1 cellular context compared by ENCODE assay signal in the genomic region with DNA sequence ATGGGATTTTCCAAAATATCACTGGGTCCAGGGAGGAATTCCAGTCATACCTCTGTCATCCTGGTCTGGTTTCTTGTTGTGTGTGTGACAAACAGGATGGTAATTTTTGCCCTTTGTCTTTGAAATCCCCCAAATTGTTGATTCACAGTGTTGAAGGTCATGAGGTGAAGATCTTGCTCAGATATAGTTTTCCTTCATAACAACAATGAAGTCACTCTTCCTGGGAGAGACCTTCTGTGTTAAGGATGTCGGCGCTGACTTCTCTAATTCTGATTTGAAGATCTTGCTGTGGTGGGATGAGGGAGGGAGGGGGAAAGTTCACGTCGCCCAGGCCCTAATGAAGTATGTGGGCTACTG.
TF ChIP-seq lines count a peak whose summit lies in the region.

No MANE protein-coding gene starts in this region.

TF ChIP-seq in H1, 55 proteins besides CTCF, POLR2A, EP300 and RAD21:
- TF ChIP-seq, protein P1, sequence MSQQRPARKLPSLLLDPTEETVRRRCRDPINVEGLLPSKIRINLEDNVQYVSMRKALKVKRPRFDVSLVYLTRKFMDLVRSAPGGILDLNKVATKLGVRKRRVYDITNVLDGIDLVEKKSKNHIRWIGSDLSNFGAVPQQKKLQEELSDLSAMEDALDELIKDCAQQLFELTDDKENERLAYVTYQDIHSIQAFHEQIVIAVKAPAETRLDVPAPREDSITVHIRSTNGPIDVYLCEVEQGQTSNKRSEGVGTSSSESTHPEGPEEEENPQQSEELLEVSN (IDR thresholded peaks at IDR 0.05): no peak
- no peak for TF ChIP-seq SAP30 (IDR thresholded peaks at IDR 0.05; ENCODE audit: insufficient read depth, insufficient replicate concordance, low read length)
- no peak for TF ChIP-seq HDAC6 (IDR thresholded peaks at IDR 0.05; ENCODE audit: low read depth, low read length)
- TF ChIP-seq SUZ12 (IDR thresholded peaks at IDR 0.05; ENCODE audit: low read length): no peak
- TF ChIP-seq SIX5 (IDR thresholded peaks at IDR 0.05; ENCODE audit: low read depth, low read length): no peak
- no peak for TF ChIP-seq NRF1 (IDR thresholded peaks at IDR 0.05; ENCODE audit: low read depth, low read length)
- TF ChIP-seq ASH2L (IDR thresholded peaks at IDR 0.05; ENCODE audit: low read length): no peak
- no peak for TF ChIP-seq KDM1A (IDR thresholded peaks at IDR 0.05; ENCODE audit: borderline replicate concordance, low read length)
- no peak for TF ChIP-seq RXRA (IDR thresholded peaks at IDR 0.05; ENCODE audit: insufficient read depth, low read depth, low read length)
